ENCODE assay signal across 25 cellular contexts in genomic region chr11:6538892-6539291, GRCh38. TPM values are rescaled to one million over a fixed set of nuclear protein-coding genes. Genes with fewer than 3 reads are reported as not detected.
DNase-seq lines count a peak whose midpoint lies in the region; ATAC-seq, FAIRE-seq and TF ChIP-seq lines count a peak whose summit lies in the region.
"Had no signal": no experiment of that assay in that cellular context is flagged by ENCODE, and none has a peak within 500 bp of the region (broad histone marks: within the 10 kb centered on the region; RNA-seq: fewer than 3 reads in every experiment).

No MANE protein-coding gene starts in this region.

- no peak overlapping the region for H2BK12ac ChIP-seq in neuronal stem cell (ENCODE audit: low read length)

- no peaks in the 10 kb centered on the region for H3K79me1 ChIP-seq in neuronal stem cell (ENCODE audit: low read depth, low read length)

- no peak overlapping the region for H3K27ac ChIP-seq in HepG2 (ENCODE audit: extremely low read length, insufficient read depth, low read length)
- no peak overlapping the region for H3K27ac ChIP-seq in right lobe of liver
- no peak overlapping the region for H3K27ac ChIP-seq in K562 (ENCODE audit: extremely low read depth, low read depth, low read length)
- H3K27ac ChIP-seq in neuronal stem cell (replicated peaks; ENCODE audit: low read length), result no peak overlapping the region
- no peak overlapping the region for H3K27ac ChIP-seq in PC-9
- H3K27ac ChIP-seq: BLaER1, GM23248, HL-60, SJSA1 had no signal

- no peak overlapping the region for H2BK120ac ChIP-seq in neuronal stem cell (ENCODE audit: low read depth, low read length)

- in situ Hi-C loops in HepG2 (cut with HindIII; ENCODE audit: extremely low pct_ligation_motif_present, low pct_unique_long_range_greater_than_20kb), result no loop called here
- in situ Hi-C loops in K562 (cut with MboI), result loop anchor here (10.0 kb wide), 1 partner anchor 136 kb away; no protein-coding TSS in a partner anchor

- H3K23ac ChIP-seq in neuronal stem cell (ENCODE audit: low read depth, low read length, poor library complexity), result no peak overlapping the region

- H4K8ac ChIP-seq in neuronal stem cell (ENCODE audit: low read depth, low read length), result no peak overlapping the region

- H3K9ac ChIP-seq in HepG2 (ENCODE audit: insufficient read depth, low read depth, low read length) (no peak overlapping the region), K562 (ENCODE audit: insufficient read depth in 1 of 2, low read depth in 2 of 2, low read length in 2 of 2) (peak overlapping the region in 1 of 2 experiments; percentile 84; a peak in 2 of 4 replicates), neuronal stem cell (ENCODE audit: low read depth, low read length, poor library complexity) (no peak overlapping the region)
- H3K9ac ChIP-seq: BLaER1, GM23248 had no signal

- H4K20me1 ChIP-seq in HepG2 (ENCODE audit: insufficient read depth, low read length), result no peaks in the 10 kb centered on the region
- H4K20me1 ChIP-seq in K562 (replicated peaks; ENCODE audit: control insufficient read depth, insufficient read depth, low read length), result no peaks in the 10 kb centered on the region
- no peaks in the 10 kb centered on the region for H4K20me1 ChIP-seq in PC-9 (ENCODE audit: insufficient read depth)
- H4K20me1 ChIP-seq: BLaER1 had no signal

- H3K14ac ChIP-seq in neuronal stem cell (ENCODE audit: low read length), result no peak overlapping the region

- FAIRE-seq in HepG2 (lab: Jason Lieb, UNC) (no peak), K562 (lab: Jason Lieb, UNC) (no peak)
- FAIRE-seq: A204.1, D721Med, GM18507 had no signal

- H3K79me2 ChIP-seq in HepG2 (ENCODE audit: insufficient read depth, low read length), result no peaks in the 10 kb centered on the region
- no peaks in the 10 kb centered on the region for H3K79me2 ChIP-seq in K562 (ENCODE audit: control insufficient read depth, insufficient read depth, low read length)
- H3K79me2 ChIP-seq in PC-9 (ENCODE audit: low read depth), result no peaks in the 10 kb centered on the region

- TF ChIP-seq RAD21 in HepG2 (CRISPR knock-in tag; IDR thresholded peaks at IDR 0.05), result no peak
- TF ChIP-seq RAD21 in K562 (CRISPR knock-in tag; conservative IDR thresholded peaks at IDR 0.05 in 1 of 2, IDR thresholded peaks at IDR 0.05 in 1 of 2), result no peak

- H3K18ac ChIP-seq in neuronal stem cell (ENCODE audit: low read length), result no peak overlapping the region

- H2BK5ac ChIP-seq in neuronal stem cell (ENCODE audit: low read length), result no peak overlapping the region

- H2AFZ ChIP-seq in HepG2 (ENCODE audit: low read length), result no peak overlapping the region
- peak overlapping the region; percentile 33; the same call in 1 of the 2 replicates for H2AFZ ChIP-seq in K562 (ENCODE audit: low read depth, low read length)
- no peak overlapping the region for H2AFZ ChIP-seq in neuronal stem cell (ENCODE audit: low read length)
- H2AFZ ChIP-seq in PC-9, result no peak overlapping the region
- H2AFZ ChIP-seq: GM23248 had no signal

- H3K4me2 ChIP-seq in HepG2 (ENCODE audit: low read depth, low read length) (no peak overlapping the region), K562 (ENCODE audit: insufficient read depth, low read length) (no peak overlapping the region), neuronal stem cell (ENCODE audit: insufficient read depth, low read length, poor library complexity, severe bottlenecking) (no peak overlapping the region), PC-9 (no peak overlapping the region)
- H3K4me2 ChIP-seq: BLaER1 had no signal

- TF ChIP-seq CTCF in HepG2 (CRISPR knock-in tag; IDR thresholded peaks at IDR 0.05) (no peak), right lobe of liver (IDR thresholded peaks at IDR 0.05) (no peak), K562 (IDR thresholded peaks at IDR 0.05 in 2 of 3, conservative IDR thresholded peaks at IDR 0.05 in 1 of 3; ENCODE audit: insufficient read depth in 2 of 3, low read depth in 1 of 3, low read length in 3 of 3) (no peak), PC-9 (conservative IDR thresholded peaks at IDR 0.05) (no peak)

- H3K27me3 ChIP-seq in HepG2 (ENCODE audit: control insufficient read depth in 1 of 2, insufficient read depth in 2 of 2, low read length in 2 of 2), result no peaks in the 10 kb centered on the region
- no peaks in the 10 kb centered on the region for H3K27me3 ChIP-seq in right lobe of liver
- no peaks in the 10 kb centered on the region for H3K27me3 ChIP-seq in K562 (ENCODE audit: control insufficient read depth in 2 of 2, insufficient read depth in 2 of 2, low read length in 2 of 2)
- no peaks in the 10 kb centered on the region for H3K27me3 ChIP-seq in neuronal stem cell (ENCODE audit: control insufficient read depth in 3 of 3, insufficient read depth in 3 of 3, low read depth in 1 of 3, low read length in 3 of 3)
- H3K27me3 ChIP-seq in PC-9 (ENCODE audit: insufficient read depth, low read depth), result no peaks in the 10 kb centered on the region
- H3K27me3 ChIP-seq: BLaER1, SJSA1 had no signal

- H3F3A ChIP-seq in PC-9 (ENCODE audit: insufficient read depth, low read depth), result no peaks in the 10 kb centered on the region

- H2BK15ac ChIP-seq in neuronal stem cell (ENCODE audit: low read length), result peak overlapping the region; percentile 56

- no peak overlapping the region for H3K4me3 ChIP-seq in HepG2 (replicated peaks in 1 of 3; ENCODE audit: insufficient read depth in 1 of 3, low read depth in 2 of 3, low read length in 3 of 3)
- H3K4me3 ChIP-seq in right lobe of liver, result no peak overlapping the region
- no peak overlapping the region for H3K4me3 ChIP-seq in K562
- H3K4me3 ChIP-seq in neuronal stem cell (ENCODE audit: low read length in 2 of 2), result no peak overlapping the region
- no peak overlapping the region for H3K4me3 ChIP-seq in PC-9
- H3K4me3 ChIP-seq: BLaER1, GM23248, SJSA1 had no signal

- no peak overlapping the region for H3K4ac ChIP-seq in neuronal stem cell (ENCODE audit: low read length)

- intact Hi-C loops in HepG2 (cut with micrococcal nuclease; ENCODE audit: unreplicated experiment), result no loop called here
- intact Hi-C loops in right lobe of liver (cut with DNase I), result loop anchor here (10.0 kb wide), 1 partner anchor 146 kb away; the partner anchor contains the start of gene MRPL17 (in 2 of the 2)
- intact Hi-C loops in K562 (cut with micrococcal nuclease), result no loop called here
- intact Hi-C loops in PC-9 (cut with micrococcal nuclease; ENCODE audit: unreplicated experiment), result no loop called here

- 80% methylated on average over 1 of the region's 1 CpG for WGBS in HepG2 (ENCODE audit: low lambda C conversion rate)
- WGBS in right lobe of liver (ENCODE audit: insufficient coverage, low coverage, low lambda C conversion rate, missing lambda C conversion rate), result 100% methylated on average over 1 of the region's 1 CpG
- WGBS in K562 (ENCODE audit: insufficient coverage, low coverage, missing lambda C conversion rate), result 45% methylated on average over 1 of the region's 1 CpG
- no CpG with 5 or more reads among the region's 1 CpG for WGBS in neuronal stem cell (ENCODE audit: extremely low coverage in 2 of 2, insufficient read length in 2 of 2, insufficient replicate concordance in 1 of 2), 2 donors

- H3K4me1 ChIP-seq in HepG2 (ENCODE audit: insufficient read depth, low read length) (no peaks in the 10 kb centered on the region), right lobe of liver (no peaks in the 10 kb centered on the region), K562 (replicated peaks in 1 of 2; ENCODE audit: control insufficient read depth in 2 of 2, insufficient read depth in 2 of 2, low read length in 2 of 2) (peaks cover 11 to 16% of the 10 kb centered on the region in 2 experiments; a peak in 4 of 5 replicates), neuronal stem cell (ENCODE audit: control insufficient read depth in 2 of 2, insufficient read depth in 1 of 2, low read depth in 1 of 2, low read length in 2 of 2) (peaks cover 2 to 10% of the 10 kb centered on the region in 2 donors), PC-9 (replicated peaks; ENCODE audit: insufficient read depth) (no peaks in the 10 kb centered on the region)
- H3K4me1 ChIP-seq: BLaER1, SJSA1 had no signal

- POLR2A ChIA-PET in HepG2 (lab: Yijun Ruan, JAX) (no interaction called here), K562 (lab: Yijun Ruan, JAX) (interaction anchor here (0.6 to 1.2 kb wide), 6 partner anchors 9 to 54 kb away, joined by 3 to 8 read pairs (median 4); no protein-coding TSS in a partner anchor), PC-9 (lab: Charles Lee; ENCODE audit: unreplicated experiment) (no interaction called here)

- ATAC-seq in HepG2, result peak; percentile 30; the same call in 2 of the 3 replicates
- no peak for ATAC-seq in right lobe of liver
- ATAC-seq in K562, result peak; percentile 80

- BruUV-seq in HepG2 (replicated peaks; lab: Mats Ljungman, UMichigan) (no TSS peak), K562 (replicated peaks; lab: Mats Ljungman, UMichigan) (no TSS peak), PC-9 (replicated peaks; lab: Mats Ljungman, UMichigan) (no TSS peak)

- H3K9me3 ChIP-seq in HepG2 (ENCODE audit: low read length), result no peaks in the 10 kb centered on the region
- no peaks in the 10 kb centered on the region for H3K9me3 ChIP-seq in right lobe of liver
- H3K9me3 ChIP-seq in K562 (replicated peaks; ENCODE audit: control insufficient read depth, insufficient read depth, low read depth, low read length), result no peaks in the 10 kb centered on the region
- H3K9me3 ChIP-seq in neuronal stem cell (replicated peaks in 1 of 2; ENCODE audit: control insufficient read depth in 2 of 2, insufficient read depth in 1 of 2, low read depth in 1 of 2, low read length in 2 of 2), result no peaks in the 10 kb centered on the region
- no peaks in the 10 kb centered on the region for H3K9me3 ChIP-seq in PC-9 (ENCODE audit: insufficient read depth, low read depth)
- H3K9me3 ChIP-seq: BLaER1, SJSA1 had no signal

- H3K9me2 ChIP-seq in PC-9 (ENCODE audit: insufficient read depth), result no peaks in the 10 kb centered on the region

- no peaks in the 10 kb centered on the region; a peak in 1 of 5 replicates for H3K36me3 ChIP-seq in HepG2 (replicated peaks in 1 of 2; ENCODE audit: control insufficient read depth in 1 of 2, insufficient read depth in 2 of 2, low read length in 2 of 2)
- no peaks in the 10 kb centered on the region for H3K36me3 ChIP-seq in right lobe of liver
- H3K36me3 ChIP-seq in K562 (ENCODE audit: control insufficient read depth, insufficient read depth, low read length), result no peaks in the 10 kb centered on the region
- H3K36me3 ChIP-seq in neuronal stem cell (replicated peaks in 1 of 2; ENCODE audit: control insufficient read depth in 2 of 2, insufficient read depth in 2 of 2, low read length in 2 of 2), result peaks cover 2 to 8% of the 10 kb centered on the region in 2 donors
- H3K36me3 ChIP-seq in PC-9 (ENCODE audit: low read depth), result no peaks in the 10 kb centered on the region
- H3K36me3 ChIP-seq: SJSA1 had no signal

- DNase-seq in HepG2 (ENCODE audit: low spot score) (no peak), right lobe of liver (no peak), K562 (ENCODE audit: extremely low read depth in 1 of 4, low spot score in 3 of 4) (peak in 1 of 4 experiments; percentile 27), neuronal stem cell (ENCODE audit: low spot score) (no peak), HCEC 1CT (no peak), iPS-NIHi11 (ENCODE audit: low spot score) (no peak), PC-9 (no peak)
- DNase-seq: CD4-positive, alpha-beta T cell; GM23248; H9; Karpas-422; MV-4-11; NCI-H1105; NCI-H146; NCI-H1930; NCI-H446; NCI-H524 treated with DMSO at 0.1 percent for 48 hours; NCI-H774; Right ventricle myocardium superior had no signal

- TF ChIP-seq POLR2A in HepG2 (IDR thresholded peaks at IDR 0.05; ENCODE audit: insufficient read depth in 1 of 2, low read depth in 2 of 2, low read length in 2 of 2) (no peak), right lobe of liver (IDR thresholded peaks at IDR 0.05) (no peak), K562 (conservative IDR thresholded peaks at IDR 0.05) (no peak)

- CTCF ChIA-PET in HepG2 (lab: Yijun Ruan, JAX; ENCODE audit: low intra/inter-chr PET ratio, low total read pairs) (no interaction called here), K562 (lab: Yijun Ruan, JAX; ENCODE audit: low intra/inter-chr PET ratio) (no interaction called here), PC-9 (lab: Charles Lee) (no interaction called here)

- H2AK5ac ChIP-seq in neuronal stem cell (ENCODE audit: low read depth, low read length), result peak overlapping the region; percentile 36

- no peaks in the 10 kb centered on the region for H3K9me1 ChIP-seq in K562 (ENCODE audit: control insufficient read depth, insufficient read depth, low read length)

- H4K91ac ChIP-seq in neuronal stem cell (ENCODE audit: low read depth, low read length, poor library complexity), result no peak overlapping the region

- TF ChIP-seq EP300 in HepG2 (IDR thresholded peaks at IDR 0.05; ENCODE audit: low read depth in 2 of 2, low read length in 2 of 2) (no peak), HepG2 (CRISPR knock-in tag; IDR thresholded peaks at IDR 0.05; ENCODE audit: borderline replicate concordance) (no peak), K562 (IDR thresholded peaks at IDR 0.05; ENCODE audit: low read length) (no peak)

RNA-seq across cellular contexts. Expression of gene DNHD1, which starts 41.8 kb away (rescaled TPM):
- 0.94 and 2.7 TPM in 2 replicates for total RNA-seq in HepG2 (2016; rRNA removed; fragmentation: Illumina TruSeq; extraction: Trizol)
- total RNA-seq in HepG2 (2016; cell fraction: cytosol; rRNA removed; fragmentation: Illumina TruSeq; extraction: Trizol; ENCODE audit: low read depth), result 1.3 and 1.6 TPM in 2 replicates
- total RNA-seq in HepG2 (2016; cell fraction: insoluble cytoplasmic fraction; rRNA removed; fragmentation: Illumina TruSeq; extraction: Trizol), result 1.0 and 2.6 TPM in 2 replicates
- total RNA-seq in HepG2 (2016; cell fraction: membrane; rRNA removed; fragmentation: Illumina TruSeq; extraction: Trizol), result 1.00 and 1.2 TPM in 2 replicates
- 8.5 and 9.6 TPM in 2 replicates for total RNA-seq in HepG2 (2016; cell fraction: nucleus; rRNA removed; fragmentation: Illumina TruSeq; extraction: Trizol)
- polyA plus RNA-seq in HepG2 (2011; rRNA removed), result 9.3 and 13.3 TPM in 2 replicates
- 2.1 TPM in 2 replicates for polyA plus RNA-seq in HepG2 (2011; cell fraction: cytosol; rRNA removed)
- polyA plus RNA-seq in HepG2 (2011; cell fraction: nucleus; rRNA removed), result 76.4 and 80.1 TPM in 2 replicates
- 11.0 and 17.0 TPM in 2 replicates for polyA plus RNA-seq in HepG2 (2012)
- polyA plus RNA-seq in HepG2 (2016; cell fraction: cytosol; fragmentation: Illumina TruSeq; extraction: Trizol; ENCODE audit: low read depth), result 0.09 and 0.20 TPM in 2 replicates
- 0.91 and 1.1 TPM in 2 replicates for polyA plus RNA-seq in HepG2 (2016; cell fraction: insoluble cytoplasmic fraction; fragmentation: Illumina TruSeq; extraction: Trizol; ENCODE audit: low read depth)
- 0.16 and 0.22 TPM in 2 replicates for polyA plus RNA-seq in HepG2 (2016; cell fraction: membrane; fragmentation: Illumina TruSeq; extraction: Trizol; ENCODE audit: low read depth)
- polyA plus RNA-seq in HepG2 (2016; cell fraction: nucleus; fragmentation: Illumina TruSeq; extraction: Trizol; ENCODE audit: insufficient read depth, low read depth), result 14.1 and 16.8 TPM in 2 replicates
- 57.3 and 64.0 TPM in 2 replicates for polyA minus RNA-seq in HepG2 (2011; rRNA and poly(A)+ RNA removed; ENCODE audit: low replicate concordance)
- polyA minus RNA-seq in HepG2 (2011; cell fraction: cytosol; rRNA and poly(A)+ RNA removed), result 2.5 and 3.1 TPM in 2 replicates
- polyA minus RNA-seq in HepG2 (2011; cell fraction: nucleus; rRNA and poly(A)+ RNA removed), result 48.5 and 56.7 TPM in 2 replicates
- 10 to 100 TPM in 1 of 6 experiments, 1 to 10 TPM in 5; 1.9 to 10.3 (median 6.1) TPM for total RNA-seq in right lobe of liver
- total RNA-seq in K562 (2011; cell fraction: chromatin; rRNA removed; ENCODE audit: low replicate concordance), result 197 and 241 TPM in 2 replicates
- 92.7 and 107 TPM in 2 replicates for total RNA-seq in K562 (2011; cell fraction: nucleolus; rRNA removed)
- 141 and 183 TPM in 2 replicates for total RNA-seq in K562 (2011; cell fraction: nucleoplasm; rRNA removed)
- 3.0 and 3.8 TPM in 2 replicates for total RNA-seq in K562 (2014; rRNA removed)
- 3.6 and 4.1 TPM in 2 replicates for total RNA-seq in K562 (2014; rRNA removed; fragmentation: Illumina TruSeq; extraction: Trizol)
- total RNA-seq in K562 (2015; rRNA removed; fragmentation: Illumina TruSeq; extraction: Trizol), result 3.6 TPM in 2 replicates
- total RNA-seq in K562 (2021), result 6.5 and 7.4 TPM in 2 replicates
- 9.7 and 16.7 TPM in 2 replicates for polyA plus RNA-seq in K562 (2011; rRNA removed)
- polyA plus RNA-seq in K562 (2011; cell fraction: cytosol; rRNA removed), result 4.1 and 6.9 TPM in 2 replicates
- polyA plus RNA-seq in K562 (2011; cell fraction: nucleus; rRNA removed), result 123 and 140 TPM in 2 replicates
- 5.2 and 22.4 TPM in 2 replicates for polyA plus RNA-seq in K562 (2012)
- polyA plus RNA-seq in K562 (2014; fragmentation: Illumina TruSeq; extraction: Trizol), result 4.8 TPM in 2 replicates
- polyA plus RNA-seq in K562 (2014; fragmentation: Nextera tagmentation; extraction: Ambion mirVana), result 1 to 10 TPM in 1 of 2 experiments, under 1 TPM in 1; 0.82 to 2.0 TPM
- polyA plus RNA-seq in K562 (2014; rRNA removed), result 7.1 and 8.4 TPM in 2 replicates
- 24.5 and 30.4 TPM in 2 replicates for polyA minus RNA-seq in K562 (2011; rRNA and poly(A)+ RNA removed)
- polyA minus RNA-seq in K562 (2011; cell fraction: cytosol; rRNA and poly(A)+ RNA removed), result 7.0 and 8.5 TPM in 2 replicates
- 26.4 and 49.9 TPM in 2 replicates for polyA minus RNA-seq in K562 (2011; cell fraction: nucleus; rRNA and poly(A)+ RNA removed)
- 4.4 TPM for polyA plus RNA-seq in neuronal stem cell (2013, experiment 1 of 2)
- polyA plus RNA-seq in neuronal stem cell (2013, experiment 2 of 2), result 5.0 TPM
- total RNA-seq in PC-9 (2021), result 13.9 and 14.0 TPM in 2 replicates

RNA-seq across cellular contexts. Expression of gene TIMM10B, which starts 57.6 kb away (rescaled TPM):
- total RNA-seq in HepG2 (2016; rRNA removed; fragmentation: Illumina TruSeq; extraction: Trizol) (39.5 and 60.1 TPM in 2 replicates), right lobe of liver (10 to 100 TPM; 10.3 to 33.9 (median 14.1) TPM), K562 (2014; rRNA removed) (43.2 and 48.7 TPM in 2 replicates), K562 (2014; rRNA removed; fragmentation: Illumina TruSeq; extraction: Trizol) (45.7 and 47.5 TPM in 2 replicates), K562 (2015; rRNA removed; fragmentation: Illumina TruSeq; extraction: Trizol) (47.0 and 48.9 TPM in 2 replicates), K562 (2021) (63.0 and 66.0 TPM in 2 replicates), PC-9 (2021) (18.5 and 22.3 TPM in 2 replicates)
- total RNA-seq in HepG2 (2016; cell fraction: cytosol; rRNA removed; fragmentation: Illumina TruSeq; extraction: Trizol; ENCODE audit: low read depth), result 10.8 and 13.1 TPM in 2 replicates
- total RNA-seq in HepG2 (2016; cell fraction: insoluble cytoplasmic fraction; rRNA removed; fragmentation: Illumina TruSeq; extraction: Trizol), result 43.3 and 66.3 TPM in 2 replicates
- total RNA-seq in HepG2 (2016; cell fraction: membrane; rRNA removed; fragmentation: Illumina TruSeq; extraction: Trizol), result 26.2 and 32.5 TPM in 2 replicates
- total RNA-seq in HepG2 (2016; cell fraction: nucleus; rRNA removed; fragmentation: Illumina TruSeq; extraction: Trizol), result 41.4 and 43.0 TPM in 2 replicates
- polyA plus RNA-seq in HepG2 (2011; rRNA removed) (34.9 and 38.5 TPM in 2 replicates), K562 (2011; rRNA removed) (78.1 and 83.0 TPM in 2 replicates), K562 (2014; fragmentation: Illumina TruSeq; extraction: Trizol) (48.1 and 57.0 TPM in 2 replicates), K562 (2014; fragmentation: Nextera tagmentation; extraction: Ambion mirVana) (100 to 1,000 TPM; 158 to 163 TPM), K562 (2014; rRNA removed) (54.0 and 64.9 TPM in 2 replicates)
- polyA plus RNA-seq in HepG2 (2011; cell fraction: cytosol; rRNA removed), result 34.0 and 35.1 TPM in 2 replicates
- 67.7 and 87.1 TPM in 2 replicates for polyA plus RNA-seq in HepG2 (2011; cell fraction: nucleus; rRNA removed)
- polyA plus RNA-seq in HepG2 (2012), result 20.8 and 27.0 TPM in 2 replicates
- polyA plus RNA-seq in HepG2 (2016; cell fraction: cytosol; fragmentation: Illumina TruSeq; extraction: Trizol; ENCODE audit: low read depth), result 11.9 and 14.7 TPM in 2 replicates
- 45.0 and 46.2 TPM in 2 replicates for polyA plus RNA-seq in HepG2 (2016; cell fraction: insoluble cytoplasmic fraction; fragmentation: Illumina TruSeq; extraction: Trizol; ENCODE audit: low read depth)
- 19.4 and 23.0 TPM in 2 replicates for polyA plus RNA-seq in HepG2 (2016; cell fraction: membrane; fragmentation: Illumina TruSeq; extraction: Trizol; ENCODE audit: low read depth)
- 39.7 and 43.3 TPM in 2 replicates for polyA plus RNA-seq in HepG2 (2016; cell fraction: nucleus; fragmentation: Illumina TruSeq; extraction: Trizol; ENCODE audit: insufficient read depth, low read depth)
- 42.9 and 55.1 TPM in 2 replicates for polyA minus RNA-seq in HepG2 (2011; rRNA and poly(A)+ RNA removed; ENCODE audit: low replicate concordance)
- polyA minus RNA-seq in HepG2 (2011; cell fraction: cytosol; rRNA and poly(A)+ RNA removed), result 12.4 and 20.8 TPM in 2 replicates
- polyA minus RNA-seq in HepG2 (2011; cell fraction: nucleus; rRNA and poly(A)+ RNA removed), result 102 and 116 TPM in 2 replicates
- total RNA-seq in K562 (2011; cell fraction: chromatin; rRNA removed; ENCODE audit: low replicate concordance), result 128 and 180 TPM in 2 replicates
- 109 and 115 TPM in 2 replicates for total RNA-seq in K562 (2011; cell fraction: nucleolus; rRNA removed)
- 150 and 215 TPM in 2 replicates for total RNA-seq in K562 (2011; cell fraction: nucleoplasm; rRNA removed)
- polyA plus RNA-seq in K562 (2011; cell fraction: cytosol; rRNA removed), result 82.7 and 87.5 TPM in 2 replicates
- 109 and 128 TPM in 2 replicates for polyA plus RNA-seq in K562 (2011; cell fraction: nucleus; rRNA removed)
- polyA plus RNA-seq in K562 (2012), result 38.6 and 62.9 TPM in 2 replicates
- polyA minus RNA-seq in K562 (2011; rRNA and poly(A)+ RNA removed), result 58.1 and 61.2 TPM in 2 replicates
- polyA minus RNA-seq in K562 (2011; cell fraction: cytosol; rRNA and poly(A)+ RNA removed), result 21.0 and 37.8 TPM in 2 replicates
- 75.8 and 112 TPM in 2 replicates for polyA minus RNA-seq in K562 (2011; cell fraction: nucleus; rRNA and poly(A)+ RNA removed)
- polyA plus RNA-seq in neuronal stem cell (2013, experiment 1 of 2), result 33.0 TPM
- 33.9 TPM for polyA plus RNA-seq in neuronal stem cell (2013, experiment 2 of 2)

RNA-seq across cellular contexts. Expression of gene ARFIP2, which starts 57.8 kb away (rescaled TPM):
- total RNA-seq in HepG2 (2016; rRNA removed; fragmentation: Illumina TruSeq; extraction: Trizol) (58.9 and 60.2 TPM in 2 replicates), right lobe of liver (10 to 100 TPM; 14.6 to 33.3 (median 23.1) TPM), K562 (2014; rRNA removed) (41.0 and 46.7 TPM in 2 replicates), K562 (2014; rRNA removed; fragmentation: Illumina TruSeq; extraction: Trizol) (27.8 and 32.0 TPM in 2 replicates), K562 (2015; rRNA removed; fragmentation: Illumina TruSeq; extraction: Trizol) (37.6 and 40.8 TPM in 2 replicates), K562 (2021) (42.9 and 46.5 TPM in 2 replicates), PC-9 (2021) (42.7 and 49.5 TPM in 2 replicates)
- 17.5 and 22.7 TPM in 2 replicates for total RNA-seq in HepG2 (2016; cell fraction: cytosol; rRNA removed; fragmentation: Illumina TruSeq; extraction: Trizol; ENCODE audit: low read depth)
- 61.0 and 64.1 TPM in 2 replicates for total RNA-seq in HepG2 (2016; cell fraction: insoluble cytoplasmic fraction; rRNA removed; fragmentation: Illumina TruSeq; extraction: Trizol)
- total RNA-seq in HepG2 (2016; cell fraction: membrane; rRNA removed; fragmentation: Illumina TruSeq; extraction: Trizol), result 47.3 and 49.4 TPM in 2 replicates
- total RNA-seq in HepG2 (2016; cell fraction: nucleus; rRNA removed; fragmentation: Illumina TruSeq; extraction: Trizol), result 42.8 and 48.3 TPM in 2 replicates
- polyA plus RNA-seq in HepG2 (2011; rRNA removed) (56.6 TPM in 2 replicates), K562 (2011; rRNA removed) (74.1 and 84.0 TPM in 2 replicates), K562 (2014; fragmentation: Illumina TruSeq; extraction: Trizol) (48.5 and 49.3 TPM in 2 replicates), K562 (2014; fragmentation: Nextera tagmentation; extraction: Ambion mirVana) (10 to 100 TPM; 11.8 to 14.2 TPM), K562 (2014; rRNA removed) (60.0 and 61.0 TPM in 2 replicates)
- 46.2 and 52.7 TPM in 2 replicates for polyA plus RNA-seq in HepG2 (2011; cell fraction: cytosol; rRNA removed)
- polyA plus RNA-seq in HepG2 (2011; cell fraction: nucleus; rRNA removed), result 94.3 and 111 TPM in 2 replicates
- 27.4 and 32.7 TPM in 2 replicates for polyA plus RNA-seq in HepG2 (2012)
- 19.3 and 24.9 TPM in 2 replicates for polyA plus RNA-seq in HepG2 (2016; cell fraction: cytosol; fragmentation: Illumina TruSeq; extraction: Trizol; ENCODE audit: low read depth)
- 64.8 and 65.3 TPM in 2 replicates for polyA plus RNA-seq in HepG2 (2016; cell fraction: insoluble cytoplasmic fraction; fragmentation: Illumina TruSeq; extraction: Trizol; ENCODE audit: low read depth)
- polyA plus RNA-seq in HepG2 (2016; cell fraction: membrane; fragmentation: Illumina TruSeq; extraction: Trizol; ENCODE audit: low read depth), result 38.0 and 38.5 TPM in 2 replicates
- 93.4 and 95.4 TPM in 2 replicates for polyA plus RNA-seq in HepG2 (2016; cell fraction: nucleus; fragmentation: Illumina TruSeq; extraction: Trizol; ENCODE audit: insufficient read depth, low read depth)
- polyA minus RNA-seq in HepG2 (2011; rRNA and poly(A)+ RNA removed; ENCODE audit: low replicate concordance), result 40.2 and 91.9 TPM in 2 replicates
- 13.5 and 13.6 TPM in 2 replicates for polyA minus RNA-seq in HepG2 (2011; cell fraction: cytosol; rRNA and poly(A)+ RNA removed)
- polyA minus RNA-seq in HepG2 (2011; cell fraction: nucleus; rRNA and poly(A)+ RNA removed), result 52.7 and 55.4 TPM in 2 replicates
- total RNA-seq in K562 (2011; cell fraction: chromatin; rRNA removed; ENCODE audit: low replicate concordance), result 207 and 353 TPM in 2 replicates
- total RNA-seq in K562 (2011; cell fraction: nucleolus; rRNA removed), result 170 and 195 TPM in 2 replicates
- 211 and 248 TPM in 2 replicates for total RNA-seq in K562 (2011; cell fraction: nucleoplasm; rRNA removed)
- polyA plus RNA-seq in K562 (2011; cell fraction: cytosol; rRNA removed), result 59.9 and 62.2 TPM in 2 replicates
- 334 and 409 TPM in 2 replicates for polyA plus RNA-seq in K562 (2011; cell fraction: nucleus; rRNA removed)
- polyA plus RNA-seq in K562 (2012), result 35.7 and 48.8 TPM in 2 replicates
- polyA minus RNA-seq in K562 (2011; rRNA and poly(A)+ RNA removed), result 58.8 and 63.0 TPM in 2 replicates
- 15.8 and 19.7 TPM in 2 replicates for polyA minus RNA-seq in K562 (2011; cell fraction: cytosol; rRNA and poly(A)+ RNA removed)
- polyA minus RNA-seq in K562 (2011; cell fraction: nucleus; rRNA and poly(A)+ RNA removed), result 73.6 and 124 TPM in 2 replicates
- 29.5 TPM for polyA plus RNA-seq in neuronal stem cell (2013, experiment 1 of 2)
- polyA plus RNA-seq in neuronal stem cell (2013, experiment 2 of 2), result 27.5 TPM

Comparison
In these comparisons a context has a peak if more than half of its experiments do, and no peak if none do; other contexts are left out.
1. ATAC-seq: peak in HepG2 (single experiment) and K562 (single experiment); none in right lobe of liver (0 of 4).
2. intact Hi-C loops: an anchor here in right lobe of liver (10.0 kb wide); none called in HepG2, K562 and PC-9.